8 cellular contexts compared by ENCODE assay signal in the genomic region with DNA sequence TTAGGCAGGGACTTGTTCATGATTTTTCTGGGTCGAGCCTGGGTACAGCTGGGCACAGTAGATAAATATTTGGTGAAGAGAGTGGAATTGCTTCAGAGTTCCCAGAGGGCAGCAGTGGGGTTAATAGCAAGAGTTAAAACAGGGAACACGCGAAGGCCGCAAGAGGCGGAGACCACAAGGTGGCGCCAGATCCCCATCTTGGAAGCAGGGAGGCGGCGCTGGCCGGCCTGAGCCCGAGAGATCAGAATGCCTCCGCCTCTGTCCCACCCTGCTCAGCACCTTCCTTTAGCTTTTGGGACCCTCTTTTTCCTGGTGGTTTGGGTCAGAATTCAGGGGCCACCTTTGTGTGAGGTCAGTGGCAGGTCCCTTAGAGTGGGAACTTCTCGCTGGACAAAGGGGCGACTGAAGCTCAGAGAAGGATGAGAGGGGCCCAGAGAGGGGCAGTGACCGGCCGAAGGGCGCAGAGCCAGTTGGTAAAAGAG. TPM values are rescaled to one million over a fixed set of nuclear protein-coding genes. Genes with fewer than 3 reads are reported as not detected.
DNase-seq lines count a peak whose midpoint lies in the region; ATAC-seq and TF ChIP-seq lines count a peak whose summit lies in the region.

No MANE protein-coding gene starts in this region.

- H3K27me3 Mint-ChIP-seq in activated CD4-positive, alpha-beta T cell treated with anti-CD3 and anti-CD28 coated beads, Interleukin-2, amount 10 ng/mL, durations not matched to agents 24 days and 14 days: peaks cover 4% of the 10 kb centered on the region

- H3K9me3 Mint-ChIP-seq in activated CD4-positive, alpha-beta T cell treated with anti-CD3 and anti-CD28 coated beads, Interleukin-2, amount 10 ng/mL, durations not matched to agents 24 days and 14 days: no peaks in the 10 kb centered on the region

- no peak overlapping the region for H3K27ac ChIP-seq in right lobe of liver

- H3K4me1 Mint-ChIP-seq in activated CD4-positive, alpha-beta T cell treated with anti-CD3 and anti-CD28 coated beads, Interleukin-2, amount 10 ng/mL, durations not matched to agents 24 days and 14 days: peaks cover 2% of the 10 kb centered on the region

- no peaks in the 10 kb centered on the region for H3K36me3 Mint-ChIP-seq in activated CD4-positive, alpha-beta T cell treated with anti-CD3 and anti-CD28 coated beads, Interleukin-2, amount 10 ng/mL, durations not matched to agents 24 days and 14 days (ENCODE audit: low read depth)

- ATAC-seq in right lobe of liver: peak; percentile 93 to 97 (median 94)
- ATAC-seq in HG03460 (IDR thresholded peaks at IDR 0.05; ENCODE audit: unreplicated experiment): no peak

- no peak overlapping the region for H3K27ac Mint-ChIP-seq in activated CD4-positive, alpha-beta T cell treated with anti-CD3 and anti-CD28 coated beads, Interleukin-2, amount 10 ng/mL, durations not matched to agents 24 days and 14 days

- TF ChIP-seq CTCF in BE2C (IDR thresholded peaks at IDR 0.05; ENCODE audit: low read depth, low read length) (peak; percentile 82), choroid plexus epithelial cell (conservative IDR thresholded peaks at IDR 0.05; ENCODE audit: low read depth, low read length) (peak; percentile 94), right lobe of liver (IDR thresholded peaks at IDR 0.05) (peak; percentile 97 to 99 (median 97))

- H3K4me1 ChIP-seq in BE2C: no peaks in the 10 kb centered on the region
- peaks cover 0 to 3% (median 0%) of the 10 kb centered on the region in 4 donors for H3K4me1 ChIP-seq in right lobe of liver

- no peak overlapping the region for H3K4me3 Mint-ChIP-seq in activated CD4-positive, alpha-beta T cell treated with anti-CD3 and anti-CD28 coated beads, Interleukin-2, amount 10 ng/mL, durations not matched to agents 24 days and 14 days

- H3K27me3 ChIP-seq in BE2C (no peaks in the 10 kb centered on the region), right lobe of liver (no peaks in the 10 kb centered on the region)

- no peaks in the 10 kb centered on the region for H3K9me3 ChIP-seq in BE2C
- no peaks in the 10 kb centered on the region for H3K9me3 ChIP-seq in right lobe of liver

- DNase-seq in BE2C (peak; percentile 79), H4 (ENCODE audit: low spot score) (peak; percentile 84), NCI-H345 treated with DMSO at 0.1 percent for 48 hours (lab: John Stamatoyannopoulos, UW; ENCODE audit: unreplicated experiment) (peak; percentile 53), choroid plexus epithelial cell (ENCODE audit: low read depth) (peak; percentile 80), right lobe of liver (peak; percentile 90 to 92 (median 90))
- peak; percentile 94 for DNase-seq in activated CD4-positive, alpha-beta T cell treated with anti-CD3 and anti-CD28 coated beads, Interleukin-2, amount 10 ng/mL, durations not matched to agents 24 days and 14 days
- DNase-seq in stimulated activated CD4-positive, alpha-beta T cell treated with anti-CD3 and anti-CD28 coated beads, TNF-alpha, amount 100 ng/mL, for 1 hour (ENCODE audit: low read depth in 3 of 3, low spot score in 1 of 3): peak; percentile 50 to 87 (median 65)

- H3K36me3 ChIP-seq in BE2C: no peaks in the 10 kb centered on the region
- H3K36me3 ChIP-seq in right lobe of liver: no peaks in the 10 kb centered on the region

- H3K4me3 ChIP-seq in BE2C (ENCODE audit: low read depth, low read length) (no peak overlapping the region), choroid plexus epithelial cell (ENCODE audit: low read depth, low read length) (no peak overlapping the region), right lobe of liver (no peak overlapping the region)

- no peak for TF ChIP-seq POLR2A in right lobe of liver (IDR thresholded peaks at IDR 0.05)

- intact Hi-C loops in activated CD4-positive, alpha-beta T cell treated with anti-CD3 and anti-CD28 coated beads, Interleukin-2, amount 10 ng/mL, durations not matched to agents 24 days and 14 days (cut with micrococcal nuclease): loop anchor here (1.0 to 10.0 kb wide), 2 partner anchors 112 to 209 kb away; no protein-coding TSS in a partner anchor
- intact Hi-C loops in right lobe of liver (cut with DNase I): loop anchor here in 1 of 2 donors (5.0 kb wide), 2 partner anchors 63 to 102 kb away; no protein-coding TSS in a partner anchor

- 33% methylated on average over 4 of the region's 16 CpGs for WGBS in right lobe of liver (ENCODE audit: insufficient coverage, low coverage, low lambda C conversion rate, missing lambda C conversion rate)

RNA-seq across cellular contexts. Expression of a gene that starts 6.5 kb away (rescaled TPM):
- polyA plus RNA-seq in BE2C (2012; ENCODE audit: insufficient read depth, insufficient read length, low read depth): not detected
- total RNA-seq in H4 (2014; rRNA removed; shearing (Covaris generic)): 0.08 and 0.12 TPM in 2 replicates
- 0.07 TPM in 1 of 2 replicates, not detected in the other for total RNA-seq in activated CD4-positive, alpha-beta T cell treated with anti-CD3 and anti-CD28 coated beads, Interleukin-2, amount 10 ng/mL, durations not matched to agents 24 days and 14 days
- 1 to 10 TPM in 1 of 6 experiments, under 1 TPM in 5; 0.20 to 1.4 (median 0.78) TPM for total RNA-seq in right lobe of liver
